In the genomic region with DNA sequence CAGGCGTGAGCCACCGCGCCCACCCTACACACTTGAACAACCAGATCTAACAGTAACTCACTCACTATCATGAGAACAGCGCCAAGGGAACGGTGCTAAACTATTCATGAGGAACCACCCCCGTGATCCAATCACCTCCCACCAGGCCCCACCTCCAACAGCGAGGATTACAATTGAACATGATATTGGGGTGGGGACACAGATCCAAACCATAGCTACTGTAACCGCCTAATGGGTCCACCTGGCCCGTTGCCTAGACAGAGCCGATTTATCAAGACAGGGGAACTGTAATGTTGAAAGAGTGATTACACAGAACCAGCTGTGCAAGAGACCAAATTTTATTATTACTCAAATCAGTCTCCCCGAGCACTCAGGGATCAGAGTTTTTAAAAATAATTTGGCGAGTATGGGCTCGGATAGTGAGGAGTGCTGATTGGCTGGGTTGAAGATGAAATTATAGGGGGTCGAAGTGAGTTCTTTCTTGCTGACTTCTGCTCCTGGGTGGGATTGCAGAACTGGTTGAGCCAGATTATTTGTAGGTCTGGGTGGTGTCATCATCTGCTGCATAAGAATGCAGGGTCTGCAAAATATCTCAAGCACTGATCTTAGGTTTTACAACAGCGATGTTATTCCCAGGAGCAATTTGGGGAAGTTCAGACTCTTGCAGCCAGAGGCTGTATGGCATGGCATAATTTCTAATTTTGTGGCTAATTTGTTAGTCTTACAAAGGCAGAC, we compare ENCODE assay signal across 20 cellular contexts. TPM values are rescaled to one million over a fixed set of nuclear protein-coding genes. Genes with fewer than 3 reads are reported as not detected.
DNase-seq lines count a peak whose midpoint lies in the region; ATAC-seq and TF ChIP-seq lines count a peak whose summit lies in the region.
"Had no signal": no experiment of that assay in that cellular context is flagged by ENCODE, and none has a peak within 500 bp of the region (broad histone marks: within the 10 kb centered on the region; RNA-seq: fewer than 3 reads in every experiment).

No MANE protein-coding gene starts in this region.

- DNase-seq in NOMO-1 (lab: John Stamatoyannopoulos, UW; ENCODE audit: unreplicated experiment in 2 of 2) (peak; percentile 53 to 71), NOMO-1 treated with dmso at 0.1 percent for 144 hours (lab: John Stamatoyannopoulos, UW; ENCODE audit: unreplicated experiment) (no peak), H9 (no peak), adipocyte (ENCODE audit: low read depth) (no peak), trophoblast cell (peak in 1 of 2 donors; percentile 49), NCI-H2196 treated with DMSO at 0.1 percent for 48 hours (lab: John Stamatoyannopoulos, UW; ENCODE audit: unreplicated experiment) (no peak), HPDE6-E6E7 (ENCODE audit: extremely low spot score) (no peak)
- DNase-seq: activated CD4-positive, CD25-positive, alpha-beta regulatory T cell treated with anti-CD3 and anti-CD28 coated beads, Interleukin-2, amount 50 U/mL, for 72 hours; activated CD8-positive, alpha-beta memory T cell treated with anti-CD3 and anti-CD28 coated beads, Interleukin-2, amount 10 ng/mL, durations not matched to agents 7 days and 5 days; activated effector memory CD4-positive, alpha-beta T cell treated with Interleukin-2 at 50 U/mL for 16 hours; amniotic stem cell; CD4-positive, alpha-beta memory T cell; effector CD8-positive, alpha-beta T cell; MM.1S; NCI-H82; stimulated activated CD4-positive, alpha-beta T cell treated with anti-CD3 and anti-CD28 coated beads, Interleukin-1b, Interleukin-23, amount 100 ng/mL, for 48 hours; stomach had no signal

- no peak overlapping the region for H4K91ac ChIP-seq in H9 (ENCODE audit: insufficient read length, low read depth, low read length)
- H4K91ac ChIP-seq in trophoblast cell (ENCODE audit: low read depth, low read length), result peak overlapping the region; percentile 98

- H3K9ac ChIP-seq in H9 (ENCODE audit: extremely low read depth, insufficient read length, low read length) (no peak overlapping the region), adipocyte (ENCODE audit: low read length) (no peak overlapping the region), trophoblast cell (ENCODE audit: low read length) (no peak overlapping the region)

- ATAC-seq in GM18520 (IDR thresholded peaks at IDR 0.05; ENCODE audit: unreplicated experiment), result no peak
- ATAC-seq: activated CD8-positive, alpha-beta memory T cell treated with anti-CD3 and anti-CD28 coated beads, Interleukin-2, amount 10 ng/mL, durations not matched to agents 7 days and 5 days had no signal

- H3K27me3 Mint-ChIP-seq in H9 (ENCODE audit: low read depth), result no peaks in the 10 kb centered on the region

- H3K79me1 ChIP-seq in H9 (ENCODE audit: insufficient read depth, low read depth, low read length, poor library complexity, severe bottlenecking) (no peaks in the 10 kb centered on the region), trophoblast cell (ENCODE audit: low read length) (peaks cover 29% of the 10 kb centered on the region)

- H2BK20ac ChIP-seq in H9 (ENCODE audit: low read depth, low read length, poor library complexity, severe bottlenecking), result no peak overlapping the region

- H4K5ac ChIP-seq in H9 (ENCODE audit: insufficient read length, low read depth, low read length), result no peak overlapping the region

- H3K18ac ChIP-seq in H9 (ENCODE audit: insufficient read length, low read depth, low read length), result no peak overlapping the region
- H3K18ac ChIP-seq in trophoblast cell (ENCODE audit: low read length), result peak overlapping the region; percentile 90

- no peaks in the 10 kb centered on the region for H3K79me2 ChIP-seq in H9 (ENCODE audit: insufficient read depth, low read length)
- peaks cover 6% of the 10 kb centered on the region for H3K79me2 ChIP-seq in trophoblast cell (ENCODE audit: control insufficient read depth, insufficient read depth, low read length, poor library complexity)

- H3K4ac ChIP-seq in H9 (ENCODE audit: low read depth, low read length) (no peak overlapping the region), trophoblast cell (ENCODE audit: low read depth, low read length) (peak overlapping the region; percentile 66)

- H2BK12ac ChIP-seq in H9 (ENCODE audit: insufficient read length, low read depth, low read length) (no peak overlapping the region), trophoblast cell (ENCODE audit: low read length) (peak overlapping the region; percentile 99)

- no peak overlapping the region for H4K12ac ChIP-seq in trophoblast cell (ENCODE audit: low read depth, low read length)

- no peak overlapping the region for H3K4me3 Mint-ChIP-seq in H9
- H3K4me3 Mint-ChIP-seq: activated CD8-positive, alpha-beta memory T cell treated with anti-CD3 and anti-CD28 coated beads, Interleukin-2, amount 10 ng/mL, durations not matched to agents 7 days and 5 days; CD4-positive, alpha-beta memory T cell; central memory CD8-positive, alpha-beta T cell had no signal

- H3K4me1 ChIP-seq in H9 (ENCODE audit: insufficient read depth, low read length) (peaks cover 10% of the 10 kb centered on the region; the same call in 1 of the 2 replicates), adipocyte (ENCODE audit: control insufficient read depth, insufficient read depth, low read length) (peaks cover 39% of the 10 kb centered on the region), trophoblast cell (ENCODE audit: control insufficient read depth in 1 of 2, insufficient read depth in 2 of 2, low read length in 2 of 2) (peaks cover 15% of the 10 kb centered on the region in 2 experiments)

- H2BK120ac ChIP-seq in H9 (ENCODE audit: low read depth, low read length, poor library complexity, severe bottlenecking) (no peak overlapping the region), trophoblast cell (ENCODE audit: insufficient read depth, low read length, poor library complexity) (peak overlapping the region; percentile 98)

- H3T11ph ChIP-seq in H9 (ENCODE audit: low read length), result no peak overlapping the region

- peak overlapping the region in 2 of 3 experiments; percentile 10 to 63; a peak in 3 of 7 replicates for H3K27ac Mint-ChIP-seq in H9
- H3K27ac Mint-ChIP-seq: CD4-positive, alpha-beta memory T cell; T-helper 1 cell treated with Interleukin-12 subunit alpha and Interleukin-12 subunit beta and Interleukin-4 antibody, amounts not matched to agents 30 μg/mL and 1 μg/mL, for 36 hours had no signal

- H2AFZ ChIP-seq in H9 (ENCODE audit: low read length) (no peak overlapping the region), trophoblast cell (ENCODE audit: insufficient read depth, low read length, poor library complexity) (peak overlapping the region; percentile 91)

- peaks cover 3 to 4% of the 10 kb centered on the region in 2 experiments; a peak in 3 of 5 replicates for H3K9me3 Mint-ChIP-seq in H9
- H3K9me3 Mint-ChIP-seq: central memory CD8-positive, alpha-beta T cell had no signal

- no CpG with 5 or more reads among the region's 15 CpGs for WGBS in H9 (ENCODE audit: extremely low coverage, insufficient read length, low lambda C conversion rate)
- WGBS in trophoblast cell (ENCODE audit: extremely low coverage, insufficient coverage, insufficient read length), result no CpG with 5 or more reads among the region's 15 CpGs

- no peak overlapping the region for H4K8ac ChIP-seq in H9 (replicated peaks; ENCODE audit: insufficient read length, low read depth, low read length)
- peak overlapping the region; percentile 76 for H4K8ac ChIP-seq in trophoblast cell (ENCODE audit: low read depth, low read length)

- H3K4me2 ChIP-seq in H9 (ENCODE audit: insufficient read depth, insufficient read length, low read length) (no peak overlapping the region), trophoblast cell (ENCODE audit: low read length) (peak overlapping the region; percentile 45)

- no peak overlapping the region for H3K27ac ChIP-seq in H9 (ENCODE audit: insufficient read length, low read depth, low read length)
- H3K27ac ChIP-seq in trophoblast cell (ENCODE audit: low read depth, low read length), result peak overlapping the region; percentile 94
- H3K27ac ChIP-seq: stomach had no signal

- no peak for TF ChIP-seq CTCF in H9 (conservative IDR thresholded peaks at IDR 0.05)

- peak overlapping the region; percentile 19 for H3K4me3 ChIP-seq in adipocyte (ENCODE audit: low read length)
- H3K4me3 ChIP-seq in trophoblast cell (ENCODE audit: low read depth, low read length), result no peak overlapping the region
- H3K4me3 ChIP-seq: stomach had no signal

- no peaks in the 10 kb centered on the region for H3K36me3 ChIP-seq in adipocyte (ENCODE audit: control insufficient read depth, insufficient read depth, low read length, severe bottlenecking)
- peaks cover 0 to 4% of the 10 kb centered on the region in 2 experiments for H3K36me3 ChIP-seq in trophoblast cell (ENCODE audit: control insufficient read depth in 1 of 2, insufficient read depth in 2 of 2, low read length in 2 of 2)
- H3K36me3 ChIP-seq: stomach had no signal

- no peaks in the 10 kb centered on the region for H3K23me2 ChIP-seq in H9 (ENCODE audit: insufficient read length, low read depth, low read length, poor library complexity, severe bottlenecking)

- H3K56ac ChIP-seq in H9 (ENCODE audit: insufficient read length, low read depth, low read length), result no peak overlapping the region

- H3K23ac ChIP-seq in H9 (ENCODE audit: insufficient read length, low read depth, low read length), result no peak overlapping the region
- H3K23ac ChIP-seq in trophoblast cell (ENCODE audit: low read length), result no peak overlapping the region

- peaks cover 34 to 36% of the 10 kb centered on the region in 2 experiments for H3K4me1 Mint-ChIP-seq in H9
- H3K4me1 Mint-ChIP-seq: central memory CD8-positive, alpha-beta T cell had no signal

- H3K27me3 ChIP-seq in H9 (ENCODE audit: insufficient read depth, low read length) (no peaks in the 10 kb centered on the region), adipocyte (replicated peaks; ENCODE audit: control insufficient read depth, insufficient read depth, low read length) (no peaks in the 10 kb centered on the region), trophoblast cell (ENCODE audit: insufficient read depth, low read length) (no peaks in the 10 kb centered on the region)
- H3K27me3 ChIP-seq: stomach had no signal

- H3K9me3 ChIP-seq in H9 (ENCODE audit: control insufficient read depth, low read depth, low read length) (no peaks in the 10 kb centered on the region), adipocyte (ENCODE audit: control insufficient read depth, low read length) (peaks cover 5% of the 10 kb centered on the region), trophoblast cell (ENCODE audit: insufficient read depth, low read depth, low read length) (peaks cover 4% of the 10 kb centered on the region)

- H3K36me3 Mint-ChIP-seq in H9 (ENCODE audit: insufficient read depth in 1 of 3, low read depth in 3 of 3), result peaks cover 2 to 8% (median 3%) of the 10 kb centered on the region in 3 experiments; a peak in 3 of 7 replicates
- H3K36me3 Mint-ChIP-seq: CD4-positive, alpha-beta memory T cell had no signal

- H2BK5ac ChIP-seq in H9 (ENCODE audit: insufficient read length, low read length) (no peak overlapping the region), trophoblast cell (ENCODE audit: low read depth, low read length, poor library complexity) (peak overlapping the region; percentile 96)

- H2AK5ac ChIP-seq in H9 (ENCODE audit: insufficient read length, low read length) (no peak overlapping the region), trophoblast cell (ENCODE audit: low read length) (peak overlapping the region; percentile 60)

- H3K14ac ChIP-seq in H9 (ENCODE audit: insufficient read depth, low read length) (no peak overlapping the region), trophoblast cell (ENCODE audit: low read length) (peak overlapping the region; percentile 78)

- no peak overlapping the region for H2BK15ac ChIP-seq in H9 (ENCODE audit: low read depth, low read length)

- H4K20me1 ChIP-seq in H9 (ENCODE audit: control insufficient read depth, insufficient read depth, insufficient read length), result no peaks in the 10 kb centered on the region

RNA-seq across cellular contexts. Expression of a gene that starts 17.9 kb away (rescaled TPM):
- 4.4 and 4.8 TPM in 2 replicates for total RNA-seq in H9 (2021)
- 8.1 and 8.4 TPM in 2 replicates for polyA plus RNA-seq in trophoblast cell (2013)
- polyA plus RNA-seq: CD4-positive, alpha-beta memory T cell had no signal

Comparison
In these comparisons a context has a peak if more than half of its experiments do, and no peak if none do; other contexts are left out.
1. DNase-seq: peak in NOMO-1 (2 of 2); none in NOMO-1 treated with dmso at 0.1 percent for 144 hours (single experiment), H9 (single experiment), adipocyte (single experiment), NCI-H2196 treated with DMSO at 0.1 percent for 48 hours (single experiment) and HPDE6-E6E7 (single experiment).